26 cellular contexts compared by ENCODE assay signal in the genomic region with DNA sequence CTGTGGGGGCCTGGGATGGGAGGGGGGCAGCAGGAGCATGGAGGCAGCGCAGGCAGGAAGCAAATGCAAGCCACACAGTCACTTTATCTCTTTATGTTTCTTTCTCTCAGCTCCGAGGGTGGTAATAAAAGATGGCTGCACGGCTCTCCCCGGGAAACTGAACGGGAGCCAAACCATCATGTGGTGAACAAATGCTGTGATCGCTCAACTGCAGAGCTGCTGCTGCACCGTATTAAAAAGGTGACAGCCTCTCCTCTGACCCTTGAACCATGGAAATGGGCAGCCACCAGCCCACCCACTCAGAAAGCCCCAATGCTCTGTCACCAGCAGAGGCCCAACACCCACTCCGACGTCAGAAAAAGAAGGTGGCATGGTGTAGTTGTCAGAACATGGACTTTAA.
DNase-seq lines count a peak whose midpoint lies in the region; TF ChIP-seq lines count a peak whose summit lies in the region.
"Had no signal": no experiment of that assay in that cellular context is flagged by ENCODE, and none has a peak within 500 bp of the region (broad histone marks: within the 10 kb centered on the region; RNA-seq: fewer than 3 reads in every experiment).

No MANE protein-coding gene starts in this region.

- H4K8ac ChIP-seq in mesenchymal stem cell (ENCODE audit: low read length), result no peak overlapping the region

- no peak overlapping the region for H2BK5ac ChIP-seq in mesenchymal stem cell (ENCODE audit: low read depth, low read length, poor library complexity, severe bottlenecking)

- H4K91ac ChIP-seq in mesenchymal stem cell (ENCODE audit: low read length), result peak overlapping the region; percentile 28

- H3K27me3 Mint-ChIP-seq in neural progenitor cell (ENCODE audit: insufficient read depth, low read depth), result peaks cover 19% of the 10 kb centered on the region
- H3K27me3 Mint-ChIP-seq: activated naive CD4-positive, alpha-beta T cell treated with anti-CD3 and anti-CD28 coated beads, Interleukin-2, amount 50 U/mL, for 24 hours; stimulated activated naive CD8-positive, alpha-beta T cell treated with anti-CD3 and anti-CD28 coated beads, Interleukin-15, Interleukin-2, amounts not matched to agents 100 ng/mL and 50 ng/mL, for 24 hours had no signal

- peak overlapping the region; percentile 17; the same call in 1 of the 2 replicates for H3K4me3 ChIP-seq in SK-N-MC
- peak overlapping the region in 1 of 2 experiments; percentile 14 for H3K4me3 ChIP-seq in mesenchymal stem cell (ENCODE audit: insufficient read depth in 1 of 2, low read depth in 1 of 2, low read length in 2 of 2)
- H3K4me3 ChIP-seq in neural progenitor cell, result no peak overlapping the region
- H3K4me3 ChIP-seq: dorsolateral prefrontal cortex, heart left ventricle, right lobe of liver had no signal

- H3K79me2 ChIP-seq in neural progenitor cell (ENCODE audit: low read depth), result no peaks in the 10 kb centered on the region
- H3K79me2 ChIP-seq: parathyroid adenoma had no signal

- H3K36me3 ChIP-seq in SK-N-MC (ENCODE audit: insufficient read depth, low read length), result no peaks in the 10 kb centered on the region
- no peaks in the 10 kb centered on the region for H3K36me3 ChIP-seq in mesenchymal stem cell (ENCODE audit: control insufficient read depth in 1 of 2, insufficient read depth in 2 of 2, low read depth in 1 of 2, low read length in 2 of 2)
- no peaks in the 10 kb centered on the region for H3K36me3 ChIP-seq in neural progenitor cell
- H3K36me3 ChIP-seq: heart left ventricle, right lobe of liver had no signal

- no peak overlapping the region for H2BK12ac ChIP-seq in mesenchymal stem cell (ENCODE audit: low read length in 2 of 2)

- no peaks in the 10 kb centered on the region for H3K4me1 ChIP-seq in mesenchymal stem cell (ENCODE audit: control insufficient read depth, insufficient read depth, low read depth, low read length)
- peaks cover 7% of the 10 kb centered on the region for H3K4me1 ChIP-seq in neural progenitor cell
- H3K4me1 ChIP-seq: heart left ventricle, parathyroid adenoma, right lobe of liver had no signal

- no peak overlapping the region for H3K18ac ChIP-seq in mesenchymal stem cell (ENCODE audit: low read depth in 1 of 2, low read length in 2 of 2)

- no peak overlapping the region for H3K23ac ChIP-seq in mesenchymal stem cell (ENCODE audit: low read length in 2 of 2)

- H3K9ac ChIP-seq in SK-N-MC (ENCODE audit: insufficient read length) (no peak overlapping the region), mesenchymal stem cell (ENCODE audit: low read length) (no peak overlapping the region), neural progenitor cell (no peak overlapping the region)
- H3K9ac ChIP-seq: parathyroid adenoma had no signal

- no peak overlapping the region for H3K4ac ChIP-seq in mesenchymal stem cell (ENCODE audit: low read depth in 1 of 2, low read length in 2 of 2)

- no peak overlapping the region for H2AK5ac ChIP-seq in mesenchymal stem cell (ENCODE audit: low read length, severe bottlenecking)

- H2BK15ac ChIP-seq in mesenchymal stem cell (ENCODE audit: low read depth, poor library complexity, severe bottlenecking), result no peak overlapping the region

- peaks cover 7% of the 10 kb centered on the region for H3K9me3 Mint-ChIP-seq in neural progenitor cell
- H3K9me3 Mint-ChIP-seq: activated naive CD4-positive, alpha-beta T cell treated with anti-CD3 and anti-CD28 coated beads, Interleukin-2, amount 50 U/mL, for 24 hours; natural killer cell had no signal

- no peak overlapping the region for H3K27ac Mint-ChIP-seq in neural progenitor cell
- H3K27ac Mint-ChIP-seq: activated naive CD4-positive, alpha-beta T cell treated with anti-CD3 and anti-CD28 coated beads, Interleukin-2, amount 50 U/mL, for 24 hours; natural killer cell; stimulated activated naive CD8-positive, alpha-beta T cell treated with anti-CD3 and anti-CD28 coated beads, Interleukin-15, Interleukin-2, amounts not matched to agents 100 ng/mL and 50 ng/mL, for 24 hours; WTC11 had no signal

- H3K4me2 ChIP-seq in mesenchymal stem cell (ENCODE audit: low read length, poor library complexity, severe bottlenecking), result no peak overlapping the region
- H3K4me2 ChIP-seq in neural progenitor cell, result no peak overlapping the region

- peaks cover 32% of the 10 kb centered on the region for H3K4me1 Mint-ChIP-seq in neural progenitor cell
- H3K4me1 Mint-ChIP-seq: activated naive CD4-positive, alpha-beta T cell treated with anti-CD3 and anti-CD28 coated beads, Interleukin-2, amount 50 U/mL, for 24 hours; CD14-positive monocyte; natural killer cell had no signal

- no peaks in the 10 kb centered on the region for H3K9me3 ChIP-seq in SK-N-MC (ENCODE audit: low read depth, low read length)
- peaks cover 14% of the 10 kb centered on the region for H3K9me3 ChIP-seq in mesenchymal stem cell (ENCODE audit: control insufficient read depth, low read length)
- H3K9me3 ChIP-seq in neural progenitor cell (ENCODE audit: low read depth), result no peaks in the 10 kb centered on the region
- H3K9me3 ChIP-seq: right lobe of liver had no signal

- H2BK120ac ChIP-seq in mesenchymal stem cell (ENCODE audit: low read depth, low read length), result no peak overlapping the region

- 57% methylated on average over 9 of the region's 9 CpGs for WGBS in mesenchymal stem cell

- no peak for TF ChIP-seq CTCF in neural progenitor cell (IDR thresholded peaks at IDR 0.05)

- no peaks in the 10 kb centered on the region for H3K79me1 ChIP-seq in mesenchymal stem cell (replicated peaks; ENCODE audit: low read length, poor library complexity, severe bottlenecking)

- H3K27ac ChIP-seq in SK-N-MC (no peak overlapping the region), mesenchymal stem cell (ENCODE audit: low read length, poor library complexity, severe bottlenecking) (no peak overlapping the region), neural progenitor cell (no peak overlapping the region)
- H3K27ac ChIP-seq: dorsolateral prefrontal cortex, heart left ventricle, parathyroid adenoma, right lobe of liver had no signal

- H4K20me1 ChIP-seq in neural progenitor cell (ENCODE audit: low read depth), result peaks cover 3% of the 10 kb centered on the region

- H2AFZ ChIP-seq in mesenchymal stem cell (ENCODE audit: low read depth, low read length), result no peak overlapping the region
- H2AFZ ChIP-seq in neural progenitor cell (replicated peaks), result no peak overlapping the region
- H2AFZ ChIP-seq: parathyroid adenoma had no signal

- DNase-seq in AG08395 (ENCODE audit: low spot score) (peak; percentile 30), EH (ENCODE audit: low read depth) (peak; percentile 14), SK-N-MC (ENCODE audit: low read depth, low spot score) (no peak), mesenchymal stem cell (no peak), COLO829 (ENCODE audit: low spot score) (no peak), neural progenitor cell (ENCODE audit: low spot score) (no peak), inferior parietal cortex (ENCODE audit: extremely low spot score) (no peak)
- no peak for DNase-seq in stimulated activated CD4-positive, alpha-beta T cell treated with anti-CD3 and anti-CD28 coated beads, Interleukin-4, amount 100 ng/mL, for 24 hours
- DNase-seq: ACHN; activated CD4-positive, alpha-beta T cell treated with anti-CD3 and anti-CD28 coated beads, Interleukin-2, amount 50 U/mL, for 4 hours; GF-D8; GOT3; heart left ventricle; mesendoderm; natural killer cell; NCI-H1694; NCI-H526 treated with DMSO at 0.1 percent for 48 hours; right lobe of liver; SW 1271; T1000 had no signal

- H3K36me3 Mint-ChIP-seq in neural progenitor cell, result no peaks in the 10 kb centered on the region
- H3K36me3 Mint-ChIP-seq: activated naive CD4-positive, alpha-beta T cell treated with anti-CD3 and anti-CD28 coated beads, Interleukin-2, amount 50 U/mL, for 24 hours; CD14-positive monocyte; natural killer cell had no signal

- no peak overlapping the region for H3K14ac ChIP-seq in mesenchymal stem cell (ENCODE audit: low read length in 2 of 2)

- no peak overlapping the region for H3K4me3 Mint-ChIP-seq in neural progenitor cell
- H3K4me3 Mint-ChIP-seq: activated naive CD4-positive, alpha-beta T cell treated with anti-CD3 and anti-CD28 coated beads, Interleukin-2, amount 50 U/mL, for 24 hours; CD14-positive monocyte; natural killer cell; stimulated activated naive CD8-positive, alpha-beta T cell treated with anti-CD3 and anti-CD28 coated beads, Interleukin-15, Interleukin-2, amounts not matched to agents 100 ng/mL and 50 ng/mL, for 24 hours; WTC11 had no signal

- H3F3A ChIP-seq in neural progenitor cell (ENCODE audit: low read depth), result no peaks in the 10 kb centered on the region

- H3K27me3 ChIP-seq in mesenchymal stem cell (ENCODE audit: control insufficient read depth in 1 of 2, insufficient read depth in 1 of 2, low read length in 2 of 2) (peaks cover 0 to 61% of the 10 kb centered on the region in 2 experiments), neural progenitor cell (no peaks in the 10 kb centered on the region)
- H3K27me3 ChIP-seq: heart left ventricle, right lobe of liver had no signal

Comparison
In these comparisons a context has a peak if more than half of its experiments do, and no peak if none do; other contexts are left out.
1. DNase-seq: peak in AG08395 (single experiment) and EH (single experiment); none in SK-N-MC (single experiment), mesenchymal stem cell (single experiment), COLO829 (single experiment), stimulated activated CD4-positive, alpha-beta T cell treated with anti-CD3 and anti-CD28 coated beads, Interleukin-4, amount 100 ng/mL, for 24 hours (single experiment), neural progenitor cell (single experiment) and inferior parietal cortex (single experiment).